In genomic region chr7:20064974-20065862, GRCh38 we compare ENCODE assay signal across 8 cellular contexts.
A peak's percentile ranks its signal among the peaks of the same experiment; 100 is the strongest.
DNase-seq lines count a peak whose midpoint lies in the region; ATAC-seq and TF ChIP-seq lines count a peak whose summit lies in the region.

No MANE protein-coding gene starts in this region.

- BruUV-seq in MCF 10A (replicated peaks; lab: Mats Ljungman, UMichigan) = no TSS peak

- no peaks in the 10 kb centered on the region for H3K36me3 Mint-ChIP-seq in MCF 10A (ENCODE audit: insufficient read depth, unreplicated experiment)

- POLR2A ChIA-PET in MCF 10A (lab: Yijun Ruan, JAX) = no interaction called here

- ATAC-seq in GM19395 (IDR thresholded peaks at IDR 0.05; ENCODE audit: unreplicated experiment) (peak; percentile 100), HG03280 (IDR thresholded peaks at IDR 0.05; ENCODE audit: unreplicated experiment) (peak; percentile 100)

- H3K4me3 Mint-ChIP-seq in MCF 10A (ENCODE audit: unreplicated experiment) = no peak overlapping the region

- H3K4me1 Mint-ChIP-seq in MCF 10A (ENCODE audit: insufficient read depth, unreplicated experiment) = no peaks in the 10 kb centered on the region

- TF ChIP-seq CTCF in MCF 10A (IDR thresholded peaks at IDR 0.05; ENCODE audit: unreplicated experiment) = no peak

- H3K27ac Mint-ChIP-seq in MCF 10A (ENCODE audit: low read depth, unreplicated experiment) = no peak overlapping the region

- H3K9me3 Mint-ChIP-seq in MCF 10A (ENCODE audit: unreplicated experiment) = no peaks in the 10 kb centered on the region

- no peaks in the 10 kb centered on the region for H3K27me3 Mint-ChIP-seq in MCF 10A (ENCODE audit: insufficient read depth, unreplicated experiment)

- intact Hi-C loops in MCF 10A (cut with micrococcal nuclease) = no loop called here

- CTCF ChIA-PET in MCF 10A (lab: Yijun Ruan, JAX) = interaction anchor here (0.6 to 0.7 kb wide), 2 partner anchors 158 to 318 kb away, joined by 3 to 4 read pairs; no protein-coding TSS in a partner anchor

- DNase-seq in Daoy (ENCODE audit: low read depth) (peak; percentile 82), non-pigmented ciliary epithelial cell (ENCODE audit: low read depth) (peak; percentile 74), iPS-NIHi7 (ENCODE audit: extremely low spot score) (no peak), SKM-1 treated with dmso at 0.1 percent for 144 hours (lab: John Stamatoyannopoulos, UW; ENCODE audit: unreplicated experiment) (no peak), MCF 10A (ENCODE audit: unreplicated experiment) (no peak)
- peak; percentile 19 for DNase-seq in activated T-cell treated with anti-CD3 and anti-CD28 coated beads, Interleukin-2, amount 50 U/mL, for 48 hours

Comparison
In these comparisons a context has a peak if more than half of its experiments do, and no peak if none do; other contexts are left out.
1. DNase-seq: peak in Daoy (single experiment), activated T-cell treated with anti-CD3 and anti-CD28 coated beads, Interleukin-2, amount 50 U/mL, for 48 hours (2 of 2) and non-pigmented ciliary epithelial cell (single experiment); none in iPS-NIHi7 (single experiment), SKM-1 treated with dmso at 0.1 percent for 144 hours (single experiment) and MCF 10A (single experiment).